In the genomic region with DNA sequence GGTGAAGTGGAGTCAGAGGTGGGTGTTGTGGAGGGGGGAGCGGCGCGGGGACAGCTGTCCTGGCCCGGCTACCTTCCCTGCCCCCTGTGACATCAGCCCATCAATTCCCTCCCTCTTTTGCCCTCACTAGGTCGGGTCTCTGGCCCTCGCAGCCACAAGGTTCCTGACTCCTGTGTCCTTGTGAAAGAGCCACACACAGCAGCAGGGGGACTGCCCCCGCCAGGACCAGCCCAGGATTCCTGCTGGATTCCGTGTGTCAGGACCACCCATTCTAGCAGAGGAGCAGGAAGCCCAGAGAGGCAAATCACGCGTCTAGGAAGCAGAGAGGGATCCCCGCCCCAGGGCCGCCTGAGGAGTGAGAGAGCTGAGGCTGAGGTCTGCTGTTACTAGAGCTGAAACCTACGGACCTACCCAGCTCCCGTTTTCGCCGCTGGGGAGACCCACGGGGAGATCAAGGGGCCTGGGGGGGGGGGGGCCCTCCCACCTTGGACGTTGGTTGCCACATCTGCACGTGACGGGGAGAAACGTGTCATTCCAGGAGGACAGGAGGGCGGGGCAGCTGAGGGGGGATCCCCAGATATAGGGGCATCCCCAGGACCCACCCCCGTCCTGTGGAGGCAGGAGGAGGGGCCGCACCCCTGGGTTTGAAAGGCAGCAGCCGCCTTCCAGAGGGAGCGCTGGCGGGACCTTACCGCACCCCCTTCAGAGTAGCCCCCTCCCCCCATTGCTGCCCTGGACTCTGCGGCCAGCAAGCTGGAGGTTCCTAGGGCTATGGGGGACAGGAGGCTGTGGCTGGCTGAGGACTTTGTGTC, we compare ENCODE assay signal across 8 cellular contexts. TPM values are rescaled to one million over a fixed set of nuclear protein-coding genes. Genes with fewer than 3 reads are reported as not detected.
DNase-seq lines count a peak whose midpoint lies in the region; ATAC-seq and TF ChIP-seq lines count a peak whose summit lies in the region.

No MANE protein-coding gene starts in this region.

- H3K4me1 Mint-ChIP-seq in activated CD8-positive, alpha-beta memory T cell treated with anti-CD3 and anti-CD28 coated beads, Interleukin-2, amount 10 ng/mL, durations not matched to agents 7 days and 5 days = peaks cover 20% of the 10 kb centered on the region

- no peaks in the 10 kb centered on the region for H3K36me3 ChIP-seq in SJCRH30
- H3K36me3 ChIP-seq in effector memory CD4-positive, alpha-beta T cell (ENCODE audit: control insufficient read depth, insufficient read depth, low read length) = no peaks in the 10 kb centered on the region
- no peaks in the 10 kb centered on the region for H3K36me3 ChIP-seq in neutrophil

- no peak overlapping the region for H3K27ac Mint-ChIP-seq in activated CD8-positive, alpha-beta memory T cell treated with anti-CD3 and anti-CD28 coated beads, Interleukin-2, amount 10 ng/mL, durations not matched to agents 7 days and 5 days

- H3K9me3 ChIP-seq in SJCRH30 (replicated peaks) (no peaks in the 10 kb centered on the region), neutrophil (no peaks in the 10 kb centered on the region)
- H3K9me3 ChIP-seq in effector memory CD4-positive, alpha-beta T cell (ENCODE audit: control insufficient read depth, low read length) = no peaks in the 10 kb centered on the region

- TF ChIP-seq CTCF in neutrophil (IDR thresholded peaks at IDR 0.05) = no peak

- H3K4me3 ChIP-seq in SJCRH30 (peak overlapping the region; percentile 59), neutrophil (ENCODE audit: low read depth in 1 of 2, low read length in 1 of 2) (peak overlapping the region; percentile 62 to 82)
- peak overlapping the region; percentile 64 for H3K4me3 ChIP-seq in effector memory CD4-positive, alpha-beta T cell (ENCODE audit: insufficient read depth, low read depth, low read length, poor library complexity, severe bottlenecking)

- no peaks in the 10 kb centered on the region for H3K9me3 Mint-ChIP-seq in activated CD8-positive, alpha-beta memory T cell treated with anti-CD3 and anti-CD28 coated beads, Interleukin-2, amount 10 ng/mL, durations not matched to agents 7 days and 5 days (ENCODE audit: low read depth)

- CTCF ChIA-PET in activated CD8-positive, alpha-beta memory T cell treated with anti-CD3 and anti-CD28 coated beads, Interleukin-2, amount 10 ng/mL, durations not matched to agents 7 days and 5 days (lab: Charles Lee) = interaction anchor here (0.7 to 3.1 kb wide), 7 partner anchors 11 to 124 kb away, joined by 3 to 17 read pairs (median 7); partner anchors contain the start of genes ADSS1 and ZBTB42

- DNase-seq in activated CD8-positive, alpha-beta memory T cell treated with anti-CD3 and anti-CD28 coated beads, Interleukin-2, amount 10 ng/mL, durations not matched to agents 7 days and 5 days = no peak
- DNase-seq in activated CD8-positive, alpha-beta memory T cell treated with anti-CD3 and anti-CD28 coated beads for 24 hours = no peak
- DNase-seq in SJCRH30 (peak; percentile 60 to 68), T1000 (lab: John Stamatoyannopoulos, UW) (no peak), EL (no peak)
- DNase-seq in effector memory CD4-positive, alpha-beta T cell = no peak

- H3K27ac ChIP-seq in SJCRH30 = peak overlapping the region; percentile 91
- H3K27ac ChIP-seq in effector memory CD4-positive, alpha-beta T cell (ENCODE audit: insufficient read depth, low read length, poor library complexity, severe bottlenecking) = no peak overlapping the region
- no peak overlapping the region for H3K27ac ChIP-seq in neutrophil

- peak; percentile 4 for ATAC-seq in activated CD8-positive, alpha-beta memory T cell treated with anti-CD3 and anti-CD28 coated beads, Interleukin-2, amount 10 ng/mL, durations not matched to agents 7 days and 5 days
- ATAC-seq in GM19324 (IDR thresholded peaks at IDR 0.05; ENCODE audit: low FRiP score, unreplicated experiment) = no peak

- H3K27me3 Mint-ChIP-seq in activated CD8-positive, alpha-beta memory T cell treated with anti-CD3 and anti-CD28 coated beads, Interleukin-2, amount 10 ng/mL, durations not matched to agents 7 days and 5 days = peaks cover 12% of the 10 kb centered on the region

- H3K36me3 Mint-ChIP-seq in activated CD8-positive, alpha-beta memory T cell treated with anti-CD3 and anti-CD28 coated beads, Interleukin-2, amount 10 ng/mL, durations not matched to agents 7 days and 5 days = no peaks in the 10 kb centered on the region

- no peak overlapping the region for H3K4me3 Mint-ChIP-seq in activated CD8-positive, alpha-beta memory T cell treated with anti-CD3 and anti-CD28 coated beads, Interleukin-2, amount 10 ng/mL, durations not matched to agents 7 days and 5 days

- H3K27me3 ChIP-seq in SJCRH30 (no peaks in the 10 kb centered on the region), neutrophil (peaks cover 61% of the 10 kb centered on the region)
- no peaks in the 10 kb centered on the region for H3K27me3 ChIP-seq in effector memory CD4-positive, alpha-beta T cell (replicated peaks; ENCODE audit: control insufficient read depth, insufficient read depth, low read length, poor library complexity, severe bottlenecking)

- H3K4me1 ChIP-seq in SJCRH30 = peaks cover 44% of the 10 kb centered on the region
- peaks cover 24% of the 10 kb centered on the region for H3K4me1 ChIP-seq in effector memory CD4-positive, alpha-beta T cell (ENCODE audit: control insufficient read depth, insufficient read depth, low read length, poor library complexity, severe bottlenecking)
- H3K4me1 ChIP-seq in neutrophil (ENCODE audit: control insufficient read depth in 1 of 2, insufficient read depth in 1 of 2, low read depth in 1 of 2, low read length in 1 of 2) = peaks cover 14 to 16% of the 10 kb centered on the region in 2 experiments

RNA-seq across cellular contexts. Expression of gene INF2, which starts 12.5 kb away (rescaled TPM):
- 10 to 100 TPM; 59.9 to 63.6 TPM for total RNA-seq in activated CD8-positive, alpha-beta memory T cell treated with anti-CD3 and anti-CD28 coated beads, Interleukin-2, amount 10 ng/mL, durations not matched to agents 7 days and 5 days
- total RNA-seq in SJCRH30 (2014; rRNA removed; shearing (Covaris generic)) = 36.9 and 38.3 TPM in 2 replicates

RNA-seq across cellular contexts. Expression of gene ADSS1, which starts 47.1 kb away (rescaled TPM):
- total RNA-seq in activated CD8-positive, alpha-beta memory T cell treated with anti-CD3 and anti-CD28 coated beads, Interleukin-2, amount 10 ng/mL, durations not matched to agents 7 days and 5 days = 1 to 10 TPM; 2.5 to 3.5 TPM
- total RNA-seq in SJCRH30 (2014; rRNA removed; shearing (Covaris generic)) = 0.58 and 1.2 TPM in 2 replicates

Comparison
In these comparisons a context has a peak if more than half of its experiments do, and no peak if none do; other contexts are left out.
1. DNase-seq: peak in SJCRH30 (2 of 2); none in activated CD8-positive, alpha-beta memory T cell treated with anti-CD3 and anti-CD28 coated beads, Interleukin-2, amount 10 ng/mL, durations not matched to agents 7 days and 5 days (single experiment), activated CD8-positive, alpha-beta memory T cell treated with anti-CD3 and anti-CD28 coated beads for 24 hours (single experiment), effector memory CD4-positive, alpha-beta T cell (0 of 3), T1000 (single experiment) and EL (single experiment).
2. Peak in every context shown above with its lines, with median percentiles within 50 percentile points of each other: H3K4me3 ChIP-seq.